Comparison of ENCODE assay signal across 12 cellular contexts in genomic region chr1:12170263-12170671, GRCh38. TPM values are rescaled to one million over a fixed set of nuclear protein-coding genes. Genes with fewer than 3 reads are reported as not detected.
DNase-seq lines count a peak whose midpoint lies in the region; ATAC-seq and TF ChIP-seq lines count a peak whose summit lies in the region.
"Had no signal": no experiment of that assay in that cellular context is flagged by ENCODE, and none has a peak within 500 bp of the region (broad histone marks: within the 10 kb centered on the region; RNA-seq: fewer than 3 reads in every experiment).

No MANE protein-coding gene starts in this region.

- no peak overlapping the region for H4K91ac ChIP-seq in neuronal stem cell (ENCODE audit: low read depth, low read length, poor library complexity)

- no peak for ATAC-seq in effector memory CD8-positive, alpha-beta T cell (replicated peaks)
- ATAC-seq in HG03135 (IDR thresholded peaks at IDR 0.05; ENCODE audit: unreplicated experiment) (no peak), HG02642 (IDR thresholded peaks at IDR 0.05; ENCODE audit: poor library complexity, unreplicated experiment) (no peak), GM23338 (no peak)

- H4K20me1 ChIP-seq in GM23338 (replicated peaks; ENCODE audit: insufficient read depth): no peaks in the 10 kb centered on the region

- peaks cover 45 to 85% (median 70%) of the 10 kb centered on the region in 4 donors for H3K4me1 Mint-ChIP-seq in CD4-positive, alpha-beta memory T cell
- H3K4me1 Mint-ChIP-seq in effector memory CD8-positive, alpha-beta T cell (ENCODE audit: low read depth in 2 of 2): peaks cover 70 to 76% of the 10 kb centered on the region in 2 donors
- H3K4me1 Mint-ChIP-seq in GM23338: peaks cover 16% of the 10 kb centered on the region; the same call in 2 of the 3 replicates

- H3K9me3 Mint-ChIP-seq in CD4-positive, alpha-beta memory T cell: no peaks in the 10 kb centered on the region
- H3K9me3 Mint-ChIP-seq in effector memory CD8-positive, alpha-beta T cell: no peaks in the 10 kb centered on the region
- no peaks in the 10 kb centered on the region for H3K9me3 Mint-ChIP-seq in GM23338

- no peak overlapping the region for H2BK15ac ChIP-seq in neuronal stem cell (ENCODE audit: low read length)

- no peak overlapping the region for H2BK5ac ChIP-seq in neuronal stem cell (ENCODE audit: low read length)

- H3K27ac ChIP-seq in CD4-positive, alpha-beta memory T cell (ENCODE audit: low read depth, low read length): peak overlapping the region; percentile 88
- H3K27ac ChIP-seq in neuronal stem cell (replicated peaks; ENCODE audit: low read length) (no peak overlapping the region), GM23338 (ENCODE audit: low read depth) (no peak overlapping the region)

- WGBS in neuronal stem cell (ENCODE audit: extremely low coverage in 2 of 2, insufficient read length in 2 of 2, insufficient replicate concordance in 1 of 2), 2 donors: no CpG with 5 or more reads among the region's 9 CpGs

- H3K27me3 ChIP-seq in CD4-positive, alpha-beta memory T cell (ENCODE audit: insufficient read depth, low read length): no peaks in the 10 kb centered on the region
- no peaks in the 10 kb centered on the region for H3K27me3 ChIP-seq in MG63
- H3K27me3 ChIP-seq in neuronal stem cell (ENCODE audit: control insufficient read depth in 3 of 3, insufficient read depth in 3 of 3, low read depth in 1 of 3, low read length in 3 of 3): peaks cover 7 to 48% (median 21%) of the 10 kb centered on the region in 3 experiments
- H3K27me3 ChIP-seq in GM23338 (ENCODE audit: insufficient read depth): peaks cover 38% of the 10 kb centered on the region
- H3K27me3 ChIP-seq: tibial nerve had no signal

- no peaks in the 10 kb centered on the region for H3K9me2 ChIP-seq in GM23338 (ENCODE audit: insufficient read depth)

- intact Hi-C loops in CD4-positive, alpha-beta memory T cell (cut with micrococcal nuclease): no loop called here

- H3K4me3 ChIP-seq in CD4-positive, alpha-beta memory T cell (ENCODE audit: low read length in 2 of 2): no peak overlapping the region
- H3K4me3 ChIP-seq in MG63 (no peak overlapping the region), neuronal stem cell (ENCODE audit: low read length in 2 of 2) (no peak overlapping the region), GM23338 (no peak overlapping the region)

- no peak for TF ChIP-seq CTCF in GM23338 (conservative IDR thresholded peaks at IDR 0.05; ENCODE audit: low read depth in 2 of 2)

- no peaks in the 10 kb centered on the region for H3K79me2 ChIP-seq in GM23338 (replicated peaks; ENCODE audit: insufficient read depth)

- no peak overlapping the region for H4K8ac ChIP-seq in neuronal stem cell (ENCODE audit: low read depth, low read length)

- no peaks in the 10 kb centered on the region for H3F3A ChIP-seq in GM23338 (replicated peaks; ENCODE audit: low read depth)

- no peak overlapping the region for H2AFZ ChIP-seq in neuronal stem cell (ENCODE audit: low read length)
- H2AFZ ChIP-seq in GM23338: no peak overlapping the region

- H3K36me3 Mint-ChIP-seq in CD4-positive, alpha-beta memory T cell: peaks cover 21 to 44% of the 10 kb centered on the region in 2 donors
- H3K36me3 Mint-ChIP-seq in effector memory CD8-positive, alpha-beta T cell (ENCODE audit: insufficient read depth): peaks cover 73% of the 10 kb centered on the region
- H3K36me3 Mint-ChIP-seq in GM23338 (ENCODE audit: low read depth): no peaks in the 10 kb centered on the region; the same call in 2 of the 3 replicates

- H3K36me3 ChIP-seq in CD4-positive, alpha-beta memory T cell (ENCODE audit: insufficient read depth, low read length): no peaks in the 10 kb centered on the region
- H3K36me3 ChIP-seq in MG63 (no peaks in the 10 kb centered on the region), neuronal stem cell (replicated peaks in 1 of 2; ENCODE audit: control insufficient read depth in 2 of 2, insufficient read depth in 2 of 2, low read length in 2 of 2) (no peaks in the 10 kb centered on the region), GM23338 (ENCODE audit: insufficient read depth) (no peaks in the 10 kb centered on the region; the same call in 1 of the 2 replicates)
- H3K36me3 ChIP-seq: tibial nerve had no signal

- peak overlapping the region; percentile 20 for H3K18ac ChIP-seq in neuronal stem cell (ENCODE audit: low read length)

- CTCF ChIA-PET in CD4-positive, alpha-beta memory T cell (lab: Charles Lee; ENCODE audit: partially characterized antibody): interaction anchor here (1.3 to 3.5 kb wide), 5 partner anchors 8 to 45 kb away, joined by 3 to 25 read pairs (median 13); no protein-coding TSS in a partner anchor

- H3K27ac Mint-ChIP-seq in CD4-positive, alpha-beta memory T cell: peak overlapping the region; percentile 96 to 100 (median 99)
- peak overlapping the region; percentile 99 for H3K27ac Mint-ChIP-seq in effector memory CD8-positive, alpha-beta T cell
- H3K27ac Mint-ChIP-seq in GM23338: no peak overlapping the region

- no peak overlapping the region for H2BK120ac ChIP-seq in neuronal stem cell (ENCODE audit: low read depth, low read length)

- H3K4me1 ChIP-seq in CD4-positive, alpha-beta memory T cell (ENCODE audit: insufficient read depth, low read length): peaks cover 85% of the 10 kb centered on the region
- H3K4me1 ChIP-seq in neuronal stem cell (ENCODE audit: control insufficient read depth in 2 of 2, insufficient read depth in 1 of 2, low read depth in 1 of 2, low read length in 2 of 2) (peaks cover 12 to 19% of the 10 kb centered on the region in 2 donors), GM23338 (ENCODE audit: insufficient read depth) (no peaks in the 10 kb centered on the region; the same call in 1 of the 2 replicates)

- POLR2A ChIA-PET in CD4-positive, alpha-beta memory T cell (lab: Charles Lee; ENCODE audit: partially characterized antibody): interaction anchor here (0.9 to 50.6 kb wide), 3 partner anchors 9 to 81 kb away, joined by 4 to 1713 read pairs (median 109); no protein-coding TSS in a partner anchor

- no peak overlapping the region for H2BK12ac ChIP-seq in neuronal stem cell (ENCODE audit: low read length)

- H3K4ac ChIP-seq in neuronal stem cell (ENCODE audit: low read length): no peak overlapping the region

- H3K14ac ChIP-seq in neuronal stem cell (ENCODE audit: low read length): no peak overlapping the region

- H3K4me2 ChIP-seq in neuronal stem cell (ENCODE audit: insufficient read depth, low read length, poor library complexity, severe bottlenecking): no peak overlapping the region
- H3K4me2 ChIP-seq in GM23338: no peak overlapping the region

- no peaks in the 10 kb centered on the region for H3K79me1 ChIP-seq in neuronal stem cell (ENCODE audit: low read depth, low read length)

- no peaks in the 10 kb centered on the region for H3K9me3 ChIP-seq in CD4-positive, alpha-beta memory T cell (ENCODE audit: control insufficient read depth in 1 of 2, low read length in 2 of 2)
- H3K9me3 ChIP-seq in MG63 (no peaks in the 10 kb centered on the region), neuronal stem cell (replicated peaks in 1 of 2; ENCODE audit: control insufficient read depth in 2 of 2, insufficient read depth in 1 of 2, low read depth in 1 of 2, low read length in 2 of 2) (no peaks in the 10 kb centered on the region)
- H3K9me3 ChIP-seq: tibial nerve had no signal

- peak overlapping the region; percentile 44 for H2AK5ac ChIP-seq in neuronal stem cell (ENCODE audit: low read depth, low read length)

- H3K27me3 Mint-ChIP-seq in CD4-positive, alpha-beta memory T cell: peaks cover 0 to 3% of the 10 kb centered on the region in 2 donors
- H3K27me3 Mint-ChIP-seq in effector memory CD8-positive, alpha-beta T cell: no peaks in the 10 kb centered on the region
- peaks cover 26% of the 10 kb centered on the region for H3K27me3 Mint-ChIP-seq in GM23338 (ENCODE audit: insufficient read depth, low read depth, poor library complexity)

- H3K9ac ChIP-seq in neuronal stem cell (ENCODE audit: low read depth, low read length, poor library complexity): no peak overlapping the region

- no peak overlapping the region for H3K23ac ChIP-seq in neuronal stem cell (ENCODE audit: low read depth, low read length, poor library complexity)

- DNase-seq in CD4-positive, alpha-beta memory T cell: no peak
- DNase-seq in MG63 (peak; percentile 59), neuronal stem cell (ENCODE audit: low spot score) (no peak), epidermal melanocyte (ENCODE audit: insufficient read length, low spot score) (no peak), GM23338 (ENCODE audit: low spot score) (no peak)
- DNase-seq in effector memory CD8-positive, alpha-beta T cell: no peak
- DNase-seq: midbrain, NCI-H226, T-helper 9 cell had no signal

- H3K4me3 Mint-ChIP-seq in CD4-positive, alpha-beta memory T cell: peak overlapping the region; percentile 60 to 100 (median 100)
- H3K4me3 Mint-ChIP-seq in effector memory CD8-positive, alpha-beta T cell: peak overlapping the region; percentile 99 to 100
- H3K4me3 Mint-ChIP-seq in GM23338: no peak overlapping the region

TF ChIP-seq in GM23338, 12 proteins besides CTCF, POLR2A, EP300 and RAD21 (continues in another document):
- TF ChIP-seq EZH2phosphoT487 (IDR thresholded peaks at IDR 0.05; ENCODE audit: unreplicated experiment) (no peak), EZH2 (IDR thresholded peaks at IDR 0.05; ENCODE audit: low read depth, unreplicated experiment) (no peak), ZNF114 (CRISPR knock-in tag; IDR thresholded peaks at IDR 0.05) (no peak), ETS1 (IDR thresholded peaks at IDR 0.05) (no peak)

RNA-seq across cellular contexts. Expression of gene TNFRSF1B, which starts 3.5 kb away (rescaled TPM):
- 100 to 1,000 TPM; 111 TPM for total RNA-seq in CD4-positive, alpha-beta memory T cell
- 100 to 1,000 TPM; 150 to 201 TPM for polyA plus RNA-seq in CD4-positive, alpha-beta memory T cell
- total RNA-seq in MG63 (2014; rRNA removed; shearing (Covaris generic); ENCODE audit: low replicate concordance): 2.5 and 3.9 TPM in 2 replicates
- polyA plus RNA-seq in neuronal stem cell (2013, experiment 1 of 2): 0.73 TPM
- 0.68 TPM for polyA plus RNA-seq in neuronal stem cell (2013, experiment 2 of 2)
- 1.8 and 4.1 TPM in 2 replicates for total RNA-seq in GM23338 (2014; rRNA removed; shearing (Covaris generic))
- 0.68 and 0.91 TPM in 2 replicates for polyA plus RNA-seq in GM23338 (2016; fragmentation: Nextera tagmentation; extraction: Ambion mirVana)

RNA-seq across cellular contexts. Expression of gene VPS13D, which starts 59.6 kb away (rescaled TPM):
- 10 to 100 TPM; 92.7 to 96.3 TPM for total RNA-seq in CD4-positive, alpha-beta memory T cell
- polyA plus RNA-seq in CD4-positive, alpha-beta memory T cell: 10 to 100 TPM; 10.2 to 12.3 TPM
- 12.1 and 16.2 TPM in 2 replicates for total RNA-seq in MG63 (2014; rRNA removed; shearing (Covaris generic); ENCODE audit: low replicate concordance)
- polyA plus RNA-seq in neuronal stem cell (2013, experiment 1 of 2): 4.5 TPM
- polyA plus RNA-seq in neuronal stem cell (2013, experiment 2 of 2): 4.2 TPM
- total RNA-seq in GM23338 (2014; rRNA removed; shearing (Covaris generic)): 34.7 and 34.9 TPM in 2 replicates
- polyA plus RNA-seq in GM23338 (2016; fragmentation: Nextera tagmentation; extraction: Ambion mirVana): 7.5 and 10.7 TPM in 2 replicates

Comparison
In these comparisons a context has a peak if more than half of its experiments do, and no peak if none do; other contexts are left out.
1. RNA of gene TNFRSF1B, which starts 3.5 kb away (total RNA-seq): 111 TPM in CD4-positive, alpha-beta memory T cell; 1.8 to 4.1 TPM in GM23338 and 2.5 to 3.9 TPM in MG63; every median in the first group is over 10 times any median in the second.